ENCODE assay signal across 22 cellular contexts in genomic region chr2:120316528-120317179, GRCh38. TPM values are rescaled to one million over a fixed set of nuclear protein-coding genes. Genes with fewer than 3 reads are reported as not detected.
"Had no signal": no experiment of that assay in that cellular context is flagged by ENCODE, and none has a peak within 500 bp of the region (broad histone marks: within the 10 kb centered on the region; RNA-seq: fewer than 3 reads in every experiment).

No MANE protein-coding gene starts in this region.

- H3K36me3 Mint-ChIP-seq: activated CD4-positive, alpha-beta memory T cell treated with anti-CD3 and anti-CD28 coated beads for 36 hours; activated naive CD4-positive, alpha-beta T cell treated with anti-CD3 and anti-CD28 coated beads, Interleukin-2, amount 50 U/mL, for 72 hours; mesothelial cell of epicardium; type B pancreatic cell had no signal

- H3K27ac ChIP-seq: cardiac muscle cell, prostate gland had no signal

- H3K9me3 ChIP-seq: prostate gland had no signal

- H3K27me3 Mint-ChIP-seq: activated CD4-positive, alpha-beta memory T cell treated with anti-CD3 and anti-CD28 coated beads for 36 hours had no signal

- H3K36me3 ChIP-seq: cardiac muscle cell, prostate gland had no signal

- ATAC-seq: activated naive CD4-positive, alpha-beta T cell treated with anti-CD3 and anti-CD28 coated beads, Interleukin-2, amount 50 U/mL, for 72 hours; activated T-cell treated with anti-CD3 and anti-CD28 coated beads, Interleukin-2, amount 50 U/mL, for 4 hours; right cardiac atrium; stimulated activated naive CD8-positive, alpha-beta T cell treated with anti-CD3 and anti-CD28 coated beads, Interleukin-15, amount 100 ng/mL, for 72 hours had no signal

- H3K4me1 ChIP-seq: prostate gland had no signal

- H3K27ac Mint-ChIP-seq: activated B cell treated with CpG ODN at 0.5 μM for 24 hours; activated CD4-positive, alpha-beta memory T cell treated with anti-CD3 and anti-CD28 coated beads for 36 hours; mesothelial cell of epicardium; type B pancreatic cell had no signal

- H3K4me3 Mint-ChIP-seq: activated B cell treated with CpG ODN at 0.5 μM for 24 hours; activated CD4-positive, alpha-beta memory T cell treated with anti-CD3 and anti-CD28 coated beads for 36 hours; activated T-cell treated with anti-CD3 and anti-CD28 coated beads, Interleukin-2, amount 50 U/mL, for 4 hours; mesothelial cell of epicardium; stimulated activated naive CD8-positive, alpha-beta T cell treated with anti-CD3 and anti-CD28 coated beads, Interleukin-15, amount 100 ng/mL, for 72 hours; type B pancreatic cell had no signal

- H3K9me3 Mint-ChIP-seq: activated B cell treated with CpG ODN at 0.5 μM for 24 hours; activated CD4-positive, alpha-beta memory T cell treated with anti-CD3 and anti-CD28 coated beads for 36 hours; activated naive CD4-positive, alpha-beta T cell treated with anti-CD3 and anti-CD28 coated beads, Interleukin-2, amount 50 U/mL, for 72 hours; activated T-cell treated with anti-CD3 and anti-CD28 coated beads, Interleukin-2, amount 50 U/mL, for 4 hours; mesothelial cell of epicardium; stimulated activated naive CD8-positive, alpha-beta T cell treated with anti-CD3 and anti-CD28 coated beads, Interleukin-15, amount 100 ng/mL, for 72 hours; type B pancreatic cell had no signal

- FAIRE-seq: colon, keratinocyte had no signal

- DNase-seq: activated B cell treated with CpG ODN at 0.5 μM for 24 hours; activated CD4-positive, alpha-beta memory T cell treated with anti-CD3 and anti-CD28 coated beads for 36 hours; activated CD4-positive, alpha-beta T cell treated with anti-CD3 and anti-CD28 coated beads for 4 hours; activated CD8-positive, alpha-beta memory T cell treated with anti-CD3 and anti-CD28 coated beads, Interleukin-2, amount 50 U/mL, for 4 hours; activated gamma-delta T cell treated with Interleukin-2 at 50 U/mL for 16 hours; activated T-cell treated with anti-CD3 and anti-CD28 coated beads, Interleukin-2, amount 50 U/mL, for 4 hours; amniotic stem cell; foreskin melanocyte; right cardiac atrium; stimulated activated CD4-positive, alpha-beta T cell treated with anti-CD3 and anti-CD28 coated beads, Interleukin-15, amount 100 ng/mL, for 24 hours; stimulated activated CD4-positive, alpha-beta T cell treated with anti-CD3 and anti-CD28 coated beads, Interleukin-2, amount 100 ng/mL, for 48 hours; stimulated activated naive CD8-positive, alpha-beta T cell treated with anti-CD3 and anti-CD28 coated beads, Interleukin-15, amount 100 ng/mL, for 72 hours; T-helper 9 cell had no signal

- H3K4me3 ChIP-seq: cardiac muscle cell, lung, prostate gland had no signal

RNA-seq across cellular contexts. Expression of gene INHBB, which starts 29.3 kb away (rescaled TPM):
- total RNA-seq: activated B cell treated with CpG ODN at 0.5 μM for 24 hours; activated CD4-positive, alpha-beta memory T cell treated with anti-CD3 and anti-CD28 coated beads for 36 hours; activated naive CD4-positive, alpha-beta T cell treated with anti-CD3 and anti-CD28 coated beads, Interleukin-2, amount 50 U/mL, for 72 hours; cardiac muscle cell; mesothelial cell of epicardium had no signal
- polyA plus RNA-seq: cardiac muscle cell, keratinocyte, neural cell had no signal
